11 cellular contexts compared by ENCODE assay signal in the genomic region with DNA sequence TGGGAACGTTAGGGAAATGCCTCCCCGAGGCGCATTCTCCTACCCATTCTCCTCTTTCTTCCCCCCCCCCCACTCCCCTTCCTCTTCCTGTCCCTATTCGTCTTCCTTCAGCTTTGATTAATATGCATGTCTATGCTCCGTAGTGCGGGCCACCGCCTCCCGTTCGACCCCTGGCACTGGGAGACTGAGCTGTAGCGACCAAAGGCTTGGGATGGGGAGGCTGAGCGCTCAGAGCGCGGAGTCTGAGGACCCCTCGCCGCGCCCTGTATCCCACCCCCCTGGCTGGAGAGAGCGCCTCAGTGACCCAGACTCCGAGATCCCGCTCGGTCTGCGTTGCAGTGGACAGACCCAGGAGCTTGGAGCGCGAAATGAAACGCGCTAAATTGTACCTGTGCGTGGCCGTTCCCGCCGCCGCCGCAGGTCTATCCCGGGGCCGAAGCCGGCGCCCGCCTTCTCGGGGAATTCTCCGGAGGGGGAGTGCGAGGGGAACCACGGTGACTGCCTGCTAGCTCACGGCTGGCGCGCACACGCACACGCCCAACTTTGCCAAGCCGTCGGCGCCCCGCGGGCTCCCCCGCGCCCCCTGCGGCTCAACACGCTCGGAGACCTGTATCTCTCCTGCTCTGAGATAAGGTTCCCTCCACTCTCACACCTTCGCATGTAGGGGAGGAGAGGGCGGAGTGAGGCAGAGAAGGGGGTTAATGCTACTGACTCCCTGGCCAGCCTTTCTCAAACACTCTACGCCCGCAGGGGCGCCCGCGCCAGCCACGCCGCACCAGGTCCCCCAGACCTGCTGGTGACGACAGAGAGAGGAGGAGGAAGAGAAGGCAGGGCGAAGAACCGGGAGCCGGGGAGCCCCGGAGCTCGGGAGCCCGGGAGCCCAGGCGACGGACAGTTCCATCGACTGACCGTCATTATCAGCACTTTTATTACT. TPM values are rescaled to one million over a fixed set of nuclear protein-coding genes. Genes with fewer than 3 reads are reported as not detected.
DNase-seq lines count a peak whose midpoint lies in the region; ATAC-seq and TF ChIP-seq lines count a peak whose summit lies in the region.
"Had no signal": no experiment of that assay in that cellular context is flagged by ENCODE, and none has a peak within 500 bp of the region (broad histone marks: within the 10 kb centered on the region; RNA-seq: fewer than 3 reads in every experiment).

No MANE protein-coding gene starts in this region.

- no peak overlapping the region for H4K8ac ChIP-seq in IMR-90 (ENCODE audit: low read depth in 2 of 2, low read length in 2 of 2)

- H3K9me3 Mint-ChIP-seq in glutamatergic neuron (ENCODE audit: unreplicated experiment), result peaks cover 6% of the 10 kb centered on the region

- H3K4ac ChIP-seq in IMR-90 (ENCODE audit: low read depth, low read length), result no peak overlapping the region

- CTCF ChIA-PET in IMR-90 (lab: Yijun Ruan, JAX), result no interaction called here

- intact Hi-C loops in IMR-90 (cut with micrococcal nuclease), result no loop called here
- intact Hi-C loops in psoas muscle (cut with DNase I), result no loop called here

- peaks cover 7% of the 10 kb centered on the region for H3K4me1 Mint-ChIP-seq in glutamatergic neuron (ENCODE audit: low read depth, unreplicated experiment)

- H3K27me3 Mint-ChIP-seq in glutamatergic neuron (ENCODE audit: unreplicated experiment), result peaks cover 7% of the 10 kb centered on the region

- dilution Hi-C loops in IMR-90 (cut with HindIII; ENCODE audit: low sequenced_read_pairs, unreplicated experiment), result no loop called here

- no peak overlapping the region for H2BK5ac ChIP-seq in IMR-90 (ENCODE audit: low read depth, low read length, poor library complexity, severe bottlenecking)

- BruUV-seq in IMR-90 (replicated peaks; lab: Mats Ljungman, UMichigan), result no TSS peak

- peak overlapping the region; percentile 49 for H2AFZ ChIP-seq in IMR-90 (replicated peaks; ENCODE audit: low read length, poor library complexity)

- no peak overlapping the region for H4K5ac ChIP-seq in IMR-90 (ENCODE audit: low read depth, low read length)

- H3K27ac ChIP-seq in IMR-90 (ENCODE audit: insufficient read depth, low read length) (no peak overlapping the region), psoas muscle (no peak overlapping the region)
- H3K27ac ChIP-seq: SJSA1 had no signal

- H3K4me3 ChIP-seq in IMR-90 (ENCODE audit: insufficient read depth, low read depth, low read length) (no peak overlapping the region), psoas muscle (peak overlapping the region; percentile 54)
- H3K4me3 ChIP-seq: SJSA1 had no signal

- in situ Hi-C loops in Caki2 (cut with HindIII; ENCODE audit: low pct_unique_long_range_greater_than_20kb, low sequenced_read_pairs), result no loop called here
- in situ Hi-C loops in IMR-90 (cut with MboI; ENCODE audit: low sequenced_read_pairs), result no loop called here

- H3K27ac Mint-ChIP-seq in glutamatergic neuron (ENCODE audit: unreplicated experiment), result no peak overlapping the region

- no peak overlapping the region for H2BK20ac ChIP-seq in IMR-90 (ENCODE audit: low read depth, low read length)

- no peak overlapping the region; the same call in 1 of the 2 replicates for H3K4me2 ChIP-seq in IMR-90 (ENCODE audit: low read depth, low read length)

- WGBS in IMR-90 (ENCODE audit: extremely low coverage in 2 of 2, insufficient read length in 1 of 2), 2 experiments, result 28% methylated on average over 15 of the region's 75 CpGs; no CpG with 5 or more reads in 1 of the 2 experiments
- WGBS in psoas muscle, 3 donors, result 0 to 24% (median 1%) methylated on average over 4 to 74 of the region's 75 CpGs

- H3K36me3 ChIP-seq in IMR-90 (ENCODE audit: control insufficient read depth, insufficient read depth, low read length) (no peaks in the 10 kb centered on the region), psoas muscle (ENCODE audit: insufficient read depth in 1 of 2, low read depth in 1 of 2) (no peaks in the 10 kb centered on the region)
- H3K36me3 ChIP-seq: SJSA1 had no signal

- no peak for TF ChIP-seq POLR2A in IMR-90 (IDR thresholded peaks at IDR 0.05; ENCODE audit: low read depth, low read length)

- no peak for TF ChIP-seq RAD21 in IMR-90 (IDR thresholded peaks at IDR 0.05; ENCODE audit: low read length)

- no peak overlapping the region for H2BK120ac ChIP-seq in IMR-90 (ENCODE audit: low read depth, low read length)

- no peak overlapping the region for H3K23ac ChIP-seq in IMR-90 (ENCODE audit: low read depth, low read length)

- peak overlapping the region; percentile 82 for H3K4me3 Mint-ChIP-seq in glutamatergic neuron (ENCODE audit: unreplicated experiment)

- H3K79me1 ChIP-seq in IMR-90 (ENCODE audit: low read depth in 1 of 2, low read length in 2 of 2), result no peaks in the 10 kb centered on the region

- no peak overlapping the region for H2BK15ac ChIP-seq in IMR-90 (ENCODE audit: low read depth, low read length)

- peak; percentile 1 for DNase-seq in Caki2 (ENCODE audit: low read depth)
- DNase-seq in IMR-90, result no peak
- peak; percentile 19 for DNase-seq in glutamatergic neuron
- no peak for DNase-seq in psoas muscle
- DNase-seq in RKO (ENCODE audit: low spot score), result no peak
- DNase-seq: effector CD4-positive, alpha-beta T cell; left cardiac atrium; stimulated activated CD4-positive, alpha-beta T cell treated with anti-CD3 and anti-CD28 coated beads, Interleukin-2, amount 100 ng/mL, for 48 hours had no signal

- no peak overlapping the region for H2AK5ac ChIP-seq in IMR-90 (ENCODE audit: low read depth, low read length)

- TF ChIP-seq CTCF in IMR-90 (conservative IDR thresholded peaks at IDR 0.05; ENCODE audit: low read depth, low read length) (no peak), glutamatergic neuron (IDR thresholded peaks at IDR 0.05; ENCODE audit: partially characterized antibody, unreplicated experiment) (no peak), psoas muscle (IDR thresholded peaks at IDR 0.05) (no peak)

- no peaks in the 10 kb centered on the region; the same call in 1 of the 2 replicates for H3K4me1 ChIP-seq in IMR-90 (ENCODE audit: control insufficient read depth, insufficient read depth, low read length)
- peaks cover 2% of the 10 kb centered on the region for H3K4me1 ChIP-seq in psoas muscle
- H3K4me1 ChIP-seq: SJSA1 had no signal

- no peak overlapping the region for H3K9ac ChIP-seq in IMR-90 (ENCODE audit: low read depth, low read length)

- H3K9me3 ChIP-seq in IMR-90 (ENCODE audit: control insufficient read depth, insufficient read depth, low read length) (0 out of 2 replicates have a peak, but pooled peaks cover 1% of the 10 kb centered on the region), psoas muscle (no peaks in the 10 kb centered on the region)
- H3K9me3 ChIP-seq: SJSA1 had no signal

- H2AK9ac ChIP-seq in IMR-90 (replicated peaks; ENCODE audit: low read depth, low read length, poor library complexity), result no peak overlapping the region

- ATAC-seq in IMR-90 (ENCODE audit: low read depth) (no peak), psoas muscle (peak in 2 of 4 donors; percentile 22 to 25), HG02798 (IDR thresholded peaks at IDR 0.05; ENCODE audit: poor library complexity, unreplicated experiment) (no peak), GM21390 (IDR thresholded peaks at IDR 0.05; ENCODE audit: unreplicated experiment) (no peak)
- ATAC-seq: left cardiac atrium had no signal

- H3K27me3 ChIP-seq in IMR-90 (ENCODE audit: control insufficient read depth, insufficient read depth, low read length) (peaks cover 43% of the 10 kb centered on the region), psoas muscle (ENCODE audit: insufficient read depth in 3 of 3, low read length in 2 of 3) (peaks cover 0 to 62% (median 7%) of the 10 kb centered on the region in 3 donors)

- H3K36me3 Mint-ChIP-seq in glutamatergic neuron (ENCODE audit: unreplicated experiment), result no peaks in the 10 kb centered on the region

- no peak overlapping the region for H3K56ac ChIP-seq in IMR-90 (ENCODE audit: extremely low read depth, insufficient read depth, low read length)

- H4K20me1 ChIP-seq in IMR-90 (ENCODE audit: insufficient read depth, low read length), result no peaks in the 10 kb centered on the region

- POLR2A ChIA-PET in IMR-90 (lab: Charles Lee; ENCODE audit: unreplicated experiment), result no interaction called here

- no peak overlapping the region for H3K18ac ChIP-seq in IMR-90 (ENCODE audit: low read depth, low read length)

- no peaks in the 10 kb centered on the region for H3K9me1 ChIP-seq in IMR-90 (ENCODE audit: insufficient read depth, low read length)

- H4K91ac ChIP-seq in IMR-90 (ENCODE audit: insufficient read depth, low read depth, low read length), result no peak overlapping the region

- no peak overlapping the region for H3K14ac ChIP-seq in IMR-90 (replicated peaks; ENCODE audit: low read depth, low read length)

TF ChIP-seq in IMR-90, 13 proteins besides CTCF, POLR2A, EP300 and RAD21 (continues in another document):
- TF ChIP-seq, protein P1, sequence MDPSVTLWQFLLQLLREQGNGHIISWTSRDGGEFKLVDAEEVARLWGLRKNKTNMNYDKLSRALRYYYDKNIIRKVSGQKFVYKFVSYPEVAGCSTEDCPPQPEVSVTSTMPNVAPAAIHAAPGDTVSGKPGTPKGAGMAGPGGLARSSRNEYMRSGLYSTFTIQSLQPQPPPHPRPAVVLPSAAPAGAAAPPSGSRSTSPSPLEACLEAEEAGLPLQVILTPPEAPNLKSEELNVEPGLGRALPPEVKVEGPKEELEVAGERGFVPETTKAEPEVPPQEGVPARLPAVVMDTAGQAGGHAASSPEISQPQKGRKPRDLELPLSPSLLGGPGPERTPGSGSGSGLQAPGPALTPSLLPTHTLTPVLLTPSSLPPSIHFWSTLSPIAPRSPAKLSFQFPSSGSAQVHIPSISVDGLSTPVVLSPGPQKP (IDR thresholded peaks at IDR 0.05; ENCODE audit: borderline replicate concordance, low read depth, low read length), result no peak
- no peak for TF ChIP-seq MAZ (IDR thresholded peaks at IDR 0.05; ENCODE audit: borderline replicate concordance, low read depth, low read length)
- no peak for TF ChIP-seq CHD1 (IDR thresholded peaks at IDR 0.05; ENCODE audit: low read depth, low read length)
- TF ChIP-seq CEBPB (IDR thresholded peaks at IDR 0.05; ENCODE audit: low read depth, low read length), result no peak
- TF ChIP-seq, protein P2, sequence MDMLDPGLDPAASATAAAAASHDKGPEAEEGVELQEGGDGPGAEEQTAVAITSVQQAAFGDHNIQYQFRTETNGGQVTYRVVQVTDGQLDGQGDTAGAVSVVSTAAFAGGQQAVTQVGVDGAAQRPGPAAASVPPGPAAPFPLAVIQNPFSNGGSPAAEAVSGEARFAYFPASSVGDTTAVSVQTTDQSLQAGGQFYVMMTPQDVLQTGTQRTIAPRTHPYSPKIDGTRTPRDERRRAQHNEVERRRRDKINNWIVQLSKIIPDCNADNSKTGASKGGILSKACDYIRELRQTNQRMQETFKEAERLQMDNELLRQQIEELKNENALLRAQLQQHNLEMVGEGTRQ (IDR thresholded peaks at IDR 0.05; ENCODE audit: low read depth, low read length), result no peak

RNA-seq across cellular contexts. Expression of a gene that starts 1.5 kb away (rescaled TPM):
- total RNA-seq in Caki2 (2014; rRNA removed; shearing (Covaris generic); ENCODE audit: low replicate concordance), result not detected in 2 replicates
- not detected in 2 replicates for total RNA-seq in IMR-90 (2012; rRNA removed)
- not detected in 2 replicates for polyA plus RNA-seq in IMR-90 (2012; rRNA removed)
- polyA plus RNA-seq in IMR-90 (2012; cell fraction: cytosol; rRNA removed), result not detected in 2 replicates
- not detected in 2 replicates for polyA plus RNA-seq in IMR-90 (2012; cell fraction: nucleus; rRNA removed; ENCODE audit: low replicate concordance)
- 1.3 TPM for total RNA-seq in glutamatergic neuron (ENCODE audit: unreplicated experiment)
- total RNA-seq in psoas muscle, result under 1 TPM; 0.05 to 0.13 (median 0.10) TPM
- polyA plus RNA-seq in psoas muscle, result under 1 TPM; 0.01 to 0.05 (median 0.01) TPM
- total RNA-seq: SJSA1 had no signal

Comparison
In these comparisons a context has a peak if more than half of its experiments do, and no peak if none do; other contexts are left out.
1. DNase-seq: peak in Caki2 (single experiment) and glutamatergic neuron (single experiment); none in IMR-90 (single experiment), psoas muscle (0 of 2) and RKO (single experiment).